ENCODE assay signal across 1 cellular context in genomic region chr13:33072282-33072681, GRCh38.
TF ChIP-seq lines count a peak whose summit lies in the region.

No MANE protein-coding gene starts in this region.

TF ChIP-seq in SK-N-SH, 30 proteins besides CTCF, POLR2A, EP300 and RAD21 (continued from another document):
- TF ChIP-seq ZBTB33 (IDR thresholded peaks at IDR 0.05; ENCODE audit: borderline replicate concordance, low read depth), result no peak
- TF ChIP-seq RCOR1 (IDR thresholded peaks at IDR 0.05; ENCODE audit: low read length), result no peak
- TF ChIP-seq TEAD4 (IDR thresholded peaks at IDR 0.05; ENCODE audit: borderline replicate concordance, insufficient read depth), result no peak
- TF ChIP-seq YY1 (IDR thresholded peaks at IDR 0.05; ENCODE audit: low read depth), result no peak
- TF ChIP-seq PBX3 (IDR thresholded peaks at IDR 0.05), result no peak
- TF ChIP-seq TCF12 (IDR thresholded peaks at IDR 0.05), result no peak
- TF ChIP-seq MAX (IDR thresholded peaks at IDR 0.05; ENCODE audit: low read depth), result no peak
- no peak for TF ChIP-seq MEF2A (IDR thresholded peaks at IDR 0.05; ENCODE audit: borderline replicate concordance, low read depth)
- TF ChIP-seq SMC3 (IDR thresholded peaks at IDR 0.05; ENCODE audit: low read depth, low read length), result no peak
- TF ChIP-seq USF1 (IDR thresholded peaks at IDR 0.05; ENCODE audit: borderline replicate concordance, low read depth), result no peak
- TF ChIP-seq SIN3A (IDR thresholded peaks at IDR 0.05; ENCODE audit: borderline replicate concordance, low read depth, low read length), result no peak
- no peak for TF ChIP-seq FOSL2 (IDR thresholded peaks at IDR 0.05; ENCODE audit: borderline replicate concordance, low read depth)
- no peak for TF ChIP-seq JUND (IDR thresholded peaks at IDR 0.05)
